ENCODE assay signal across 8 cellular contexts in genomic region chrX:15335135-15336022, GRCh38. TPM values are rescaled to one million over a fixed set of nuclear protein-coding genes. Genes with fewer than 3 reads are reported as not detected.
DNase-seq lines count a peak whose midpoint lies in the region; ATAC-seq and TF ChIP-seq lines count a peak whose summit lies in the region.

PIGA (minus strand) TSS chrX:15335523; CDS start chrX:15331930, 3,593 bp downstream.

- H3K36me3 Mint-ChIP-seq in activated CD4-positive, alpha-beta memory T cell treated with anti-CD3 and anti-CD28 coated beads for 36 hours, result peaks cover 4% of the 10 kb centered on the region

- no peaks in the 10 kb centered on the region for H3K9me3 Mint-ChIP-seq in activated CD4-positive, alpha-beta memory T cell treated with anti-CD3 and anti-CD28 coated beads for 36 hours

- no peaks in the 10 kb centered on the region for H3K27me3 ChIP-seq in duodenal mucosa (ENCODE audit: control insufficient read depth in 1 of 2, insufficient read depth in 2 of 2, low read length in 2 of 2)

- peak within 1 kb of the TSS; percentile 90 for H3K4me3 Mint-ChIP-seq in activated CD4-positive, alpha-beta memory T cell treated with anti-CD3 and anti-CD28 coated beads for 36 hours

- intact Hi-C loops in activated CD4-positive, alpha-beta memory T cell treated with anti-CD3 and anti-CD28 coated beads for 36 hours (cut with micrococcal nuclease), result loop anchor here (1.0 to 10.0 kb wide), 10 partner anchors 35 to 1683 kb away; partner anchors contain the start of genes AP1S2, CA5B, CTPS2 and FANCB
- intact Hi-C loops in lower leg skin (cut with DNase I; ENCODE audit: low total_unique reads), result no loop called here

- peaks cover 3 to 10% of the 10 kb centered on the region in 2 donors for H3K36me3 ChIP-seq in duodenal mucosa (ENCODE audit: control insufficient read depth in 1 of 2, insufficient read depth in 2 of 2, low read length in 2 of 2)

- no peaks in the 10 kb centered on the region for H3K9me3 ChIP-seq in duodenal mucosa (ENCODE audit: control insufficient read depth in 1 of 2, low read length in 2 of 2)

- peaks cover 2% of the 10 kb centered on the region for H3K27me3 Mint-ChIP-seq in activated CD4-positive, alpha-beta memory T cell treated with anti-CD3 and anti-CD28 coated beads for 36 hours

- H3K27ac Mint-ChIP-seq in activated CD4-positive, alpha-beta memory T cell treated with anti-CD3 and anti-CD28 coated beads for 36 hours, result peak within 1 kb of the TSS; percentile 88

- CTCF ChIA-PET in activated CD4-positive, alpha-beta memory T cell treated with anti-CD3 and anti-CD28 coated beads for 36 hours (lab: Charles Lee), result interaction anchor here (0.6 to 1.0 kb wide), 2 partner anchors 14 to 163 kb away, joined by 4 to 5 read pairs; no protein-coding TSS in a partner anchor

- DNase-seq in CD1c-positive myeloid dendritic cell (ENCODE audit: extremely low spot score), result peak; percentile 96
- DNase-seq in NCI-H82 treated with DMSO at 0.1 percent for 48 hours (lab: John Stamatoyannopoulos, UW; ENCODE audit: unreplicated experiment), result peak; percentile 85
- DNase-seq in activated CD4-positive, alpha-beta memory T cell treated with anti-CD3 and anti-CD28 coated beads for 36 hours, result peak; percentile 94
- peak; percentile 93 to 98 for DNase-seq in lower leg skin (ENCODE audit: low spot score in 2 of 2)
- DNase-seq in stimulated activated CD4-positive, alpha-beta T cell treated with anti-CD3 and anti-CD28 coated beads, Interleukin-4, amount 100 ng/mL, for 48 hours (ENCODE audit: low read depth in 2 of 2), result peak; percentile 77 to 85

- no peak for TF ChIP-seq POLR2A in lower leg skin (IDR thresholded peaks at IDR 0.05)

- POLR2A ChIA-PET in activated CD4-positive, alpha-beta memory T cell treated with anti-CD3 and anti-CD28 coated beads for 36 hours (lab: Charles Lee), result no interaction called here

- H3K4me1 Mint-ChIP-seq in activated CD4-positive, alpha-beta memory T cell treated with anti-CD3 and anti-CD28 coated beads for 36 hours (ENCODE audit: low read depth), result peaks cover 13% of the 10 kb centered on the region

- peaks cover 4 to 5% of the 10 kb centered on the region in 2 donors for H3K4me1 ChIP-seq in duodenal mucosa (ENCODE audit: control insufficient read depth in 1 of 2, insufficient read depth in 2 of 2, low read length in 2 of 2)

- peak within 1 kb of the TSS; percentile 17 for H3K27ac ChIP-seq in duodenal mucosa (ENCODE audit: low read depth, low read length)

- H3K4me3 ChIP-seq in duodenal mucosa (ENCODE audit: low read depth in 1 of 2, low read length in 2 of 2) (peak within 1 kb of the TSS; percentile 80), lower leg skin (ENCODE audit: low read depth, poor library complexity, severe bottlenecking) (peak within 1 kb of the TSS; percentile 55)

- 1 to 37% methylated on average over 34 to 64 of the region's 72 CpGs for WGBS in lower leg skin, 2 donors

- ATAC-seq in GM19438 (IDR thresholded peaks at IDR 0.05; ENCODE audit: low read depth, unreplicated experiment) (peak; percentile 96), HG03575 (IDR thresholded peaks at IDR 0.05; ENCODE audit: extremely low read depth, insufficient number of reproducible peaks, low FRiP score, unreplicated experiment) (peak; percentile 98)

- H3K9ac ChIP-seq in duodenal mucosa (ENCODE audit: low read depth in 1 of 2, low read length in 2 of 2), result peak within 1 kb of the TSS; percentile 80 to 83

- no peak for TF ChIP-seq CTCF in lower leg skin (IDR thresholded peaks at IDR 0.05)

RNA-seq across cellular contexts. Expression of gene PIGA, which starts in this region (rescaled TPM):
- 10 to 100 TPM; 31.1 to 36.7 TPM for total RNA-seq in activated CD4-positive, alpha-beta memory T cell treated with anti-CD3 and anti-CD28 coated beads for 36 hours
- 10 to 100 TPM in 3 of 4 donors, 1 to 10 TPM in 1; 9.5 to 28.6 (median 14.1) TPM for total RNA-seq in lower leg skin

Comparison
In these comparisons a context has a peak if more than half of its experiments do, and no peak if none do; other contexts are left out.
1. Peak in every context shown above with its lines: DNase-seq, ATAC-seq, H3K4me3 ChIP-seq and H3K27ac ChIP-seq.